Comparison of ENCODE assay signal across 1 cellular context in genomic region chr16:52496051-52496876, GRCh38.
TF ChIP-seq lines count a peak whose summit lies in the region.

No MANE protein-coding gene starts in this region.

TF ChIP-seq in HEK293, 187 proteins besides CTCF, POLR2A, EP300 and RAD21 (continued from another document and continues in another):
- TF ChIP-seq ZNF660 (tag by site-specific recombination; IDR thresholded peaks at IDR 0.05) (no peak), OSR2 (tag by site-specific recombination; IDR thresholded peaks at IDR 0.05) (peak; percentile 81), ZNF530 (tag by site-specific recombination; IDR thresholded peaks at IDR 0.05; ENCODE audit: low read depth) (no peak), INSM2 (tag by site-specific recombination; IDR thresholded peaks at IDR 0.05) (no peak), ZNF843 (tag by site-specific recombination; IDR thresholded peaks at IDR 0.05) (peak; percentile 96), ZNF394 (tag by site-specific recombination; IDR thresholded peaks at IDR 0.05; ENCODE audit: borderline replicate concordance) (no peak), ZSCAN5A (tag by site-specific recombination; IDR thresholded peaks at IDR 0.05) (no peak), GFI1B (tag by site-specific recombination; IDR thresholded peaks at IDR 0.05) (no peak), BCL11A (tag by site-specific recombination; IDR thresholded peaks at IDR 0.05; ENCODE audit: low read depth) (no peak), ZBTB44 (tag by site-specific recombination; IDR thresholded peaks at IDR 0.05) (peak; percentile 75), ZSCAN4 (tag by site-specific recombination; IDR thresholded peaks at IDR 0.05) (no peak), ZNF18 (tag by site-specific recombination; IDR thresholded peaks at IDR 0.05) (no peak), ZNF266 (tag by site-specific recombination; IDR thresholded peaks at IDR 0.05; ENCODE audit: low read depth) (no peak), ZNF707 (tag by site-specific recombination; IDR thresholded peaks at IDR 0.05) (no peak), HOXD13 (CRISPR knock-in tag; IDR thresholded peaks at IDR 0.05; ENCODE audit: borderline replicate concordance) (no peak), ZNF335 (tag by site-specific recombination; conservative IDR thresholded peaks at IDR 0.05) (no peak), ZNF280C (tag by site-specific recombination; IDR thresholded peaks at IDR 0.05) (no peak), ZNF23 (tag by site-specific recombination; IDR thresholded peaks at IDR 0.05; ENCODE audit: borderline replicate concordance) (no peak), ZNF175 (tag by site-specific recombination; IDR thresholded peaks at IDR 0.05) (no peak), ZNF214 (tag by site-specific recombination; IDR thresholded peaks at IDR 0.05; ENCODE audit: borderline replicate concordance) (no peak), SP7 (tag by site-specific recombination; IDR thresholded peaks at IDR 0.05) (peak; percentile 51), ZNF837 (tag by site-specific recombination; IDR thresholded peaks at IDR 0.05) (no peak), ZNF48 (tag by site-specific recombination; IDR thresholded peaks at IDR 0.05) (no peak), ZNF76 (tag by site-specific recombination; IDR thresholded peaks at IDR 0.05; ENCODE audit: borderline replicate concordance, low read depth) (no peak), ZNF274 (IDR thresholded peaks at IDR 0.05; ENCODE audit: low read length) (no peak), ZNF274 (tag by site-specific recombination; IDR thresholded peaks at IDR 0.05; ENCODE audit: borderline replicate concordance) (no peak), YY1 (tag by site-specific recombination; IDR thresholded peaks at IDR 0.05) (no peak), ZNF654 (tag by site-specific recombination; IDR thresholded peaks at IDR 0.05; ENCODE audit: low read depth) (no peak), ZNF354C (tag by site-specific recombination; IDR thresholded peaks at IDR 0.05; ENCODE audit: borderline replicate concordance, low read depth) (no peak), ZSCAN18 (tag by site-specific recombination; IDR thresholded peaks at IDR 0.05) (no peak), ZSCAN23 (tag by site-specific recombination; IDR thresholded peaks at IDR 0.05) (no peak), SP3 (tag by site-specific recombination; IDR thresholded peaks at IDR 0.05) (no peak), ZNF785 (tag by site-specific recombination; IDR thresholded peaks at IDR 0.05) (no peak), TCF7L2 (IDR thresholded peaks at IDR 0.05; ENCODE audit: borderline replicate concordance, low read depth, low read length) (peak; percentile 71; the same call in 1 of the 2 replicates), PRDM4 (tag by site-specific recombination; IDR thresholded peaks at IDR 0.05) (peak; percentile 77), REST (tag by site-specific recombination; IDR thresholded peaks at IDR 0.05) (no peak), ZNF777 (tag by site-specific recombination; IDR thresholded peaks at IDR 0.05; ENCODE audit: borderline replicate concordance) (no peak), ZNF398 (tag by site-specific recombination; IDR thresholded peaks at IDR 0.05) (no peak), KLF9 (tag by site-specific recombination; IDR thresholded peaks at IDR 0.05; ENCODE audit: low read depth) (no peak)
